In genomic region chr17:74040729-74041128, GRCh38 we compare ENCODE assay signal across 15 cellular contexts.
DNase-seq lines count a peak whose midpoint lies in the region; ATAC-seq lines count a peak whose summit lies in the region.
"Had no signal": no experiment of that assay in that cellular context is flagged by ENCODE, and none has a peak within 500 bp of the region (broad histone marks: within the 10 kb centered on the region; RNA-seq: fewer than 3 reads in every experiment).

No MANE protein-coding gene starts in this region.

- ATAC-seq in GM21619 (IDR thresholded peaks at IDR 0.05; ENCODE audit: unreplicated experiment), result no peak
- no peak for ATAC-seq in HG02759 (IDR thresholded peaks at IDR 0.05; ENCODE audit: unreplicated experiment)
- no peak for ATAC-seq in GM21737 (IDR thresholded peaks at IDR 0.05; ENCODE audit: unreplicated experiment)
- ATAC-seq: A549, K562 had no signal

- H3K27ac ChIP-seq in caudate nucleus (ENCODE audit: low read depth, low read length) (peak overlapping the region; percentile 64), layer of hippocampus (ENCODE audit: low read depth, low read length) (peak overlapping the region; percentile 82)
- H3K27ac ChIP-seq: A549, GM23248, HL-60 had no signal

- no peaks in the 10 kb centered on the region for H3K27me3 ChIP-seq in layer of hippocampus (ENCODE audit: control insufficient read depth, insufficient read depth, low read length)
- H3K27me3 ChIP-seq: BE2C had no signal

- DNase-seq in NCI-H82 (lab: John Stamatoyannopoulos, UW), result peak; percentile 94
- peak in 1 of 61 donors; percentile 34 for DNase-seq in caudate nucleus (lab: John Stamatoyannopoulos, UW)
- no peak for DNase-seq in activated effector memory CD4-positive, alpha-beta T cell treated with Interleukin-2 at 50 U/mL for 16 hours
- DNase-seq: BE2C; Caco-2; CD8-positive, alpha-beta memory T cell; DMS53; GM23248 had no signal
